8 cellular contexts compared by ENCODE assay signal in the genomic region with DNA sequence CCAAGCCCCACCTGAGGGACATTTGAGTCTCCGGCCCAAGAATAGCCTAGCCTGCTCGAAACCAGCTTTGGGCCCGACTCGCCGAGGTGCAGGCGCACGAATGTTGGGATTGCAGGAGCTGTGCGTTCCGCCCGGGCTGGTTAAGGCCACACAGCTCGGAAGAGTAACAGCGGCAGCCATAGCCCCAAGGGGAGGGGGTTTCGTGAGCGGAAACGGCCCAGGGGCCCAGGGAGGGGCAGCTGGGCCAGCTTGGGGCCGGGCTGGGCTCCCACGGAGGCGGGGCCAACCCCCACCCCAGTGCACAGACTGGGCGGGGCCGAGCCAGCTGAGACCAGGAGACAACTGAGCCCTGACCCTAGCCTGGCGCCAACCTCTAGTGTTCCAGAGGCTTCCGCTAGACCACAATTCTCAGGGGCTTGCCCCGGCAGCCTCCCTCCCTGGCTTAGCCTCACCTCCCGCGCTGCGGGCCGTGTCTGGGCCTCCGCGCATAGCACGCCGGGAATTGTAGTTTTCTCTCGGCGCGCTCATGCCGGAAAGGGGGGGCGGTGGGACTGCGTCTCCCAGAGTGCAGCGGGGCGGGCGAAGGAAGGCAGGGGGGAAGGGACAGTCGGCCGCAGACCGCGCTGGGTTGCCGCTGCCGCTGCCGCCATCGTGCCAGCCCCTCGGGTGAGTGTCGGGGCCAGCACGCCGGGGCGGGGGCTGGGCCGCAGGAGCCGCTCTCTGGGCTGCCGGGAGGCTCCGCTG. TPM values are rescaled to one million over a fixed set of nuclear protein-coding genes. Genes with fewer than 3 reads are reported as not detected.
DNase-seq lines count a peak whose midpoint lies in the region; ATAC-seq, FAIRE-seq and TF ChIP-seq lines count a peak whose summit lies in the region.

A gene (plus strand): TSS at position 614 of the 744 bp plus-strand sequence. CDS start 18,198 bp downstream, outside the sequence.

- H3K9ac ChIP-seq in kidney (ENCODE audit: low read length in 2 of 2) = peak within 1 kb of the TSS; percentile 88

- H3K4me1 ChIP-seq in kidney (ENCODE audit: control insufficient read depth in 1 of 2, insufficient read depth in 1 of 2, low read depth in 1 of 2, low read length in 2 of 2) = peaks cover 34 to 40% of the 10 kb centered on the region in 2 donors

- no peaks in the 10 kb centered on the region for H3K36me3 ChIP-seq in kidney (ENCODE audit: control insufficient read depth in 1 of 2, insufficient read depth in 2 of 2, low read length in 2 of 2)

- peak within 1 kb of the TSS; percentile 91 to 98 for H3K27ac ChIP-seq in kidney (ENCODE audit: low read depth in 2 of 2, low read length in 2 of 2)

- ATAC-seq in GM19043 (IDR thresholded peaks at IDR 0.05; ENCODE audit: low read depth, unreplicated experiment) = peak; percentile 54
- peak; percentile 50 for ATAC-seq in HG03378 (IDR thresholded peaks at IDR 0.05; ENCODE audit: unreplicated experiment)

- intact Hi-C loops in kidney (cut with DNase I) = no loop called here

- DNase-seq in AG10803 (ENCODE audit: low read depth) (peak; percentile 90), NCI-H510A (lab: John Stamatoyannopoulos, UW) (peak; percentile 87), cerebellum (ENCODE audit: low spot score) (peak; percentile 94), kidney (peak; percentile 98)
- DNase-seq in activated CD4-positive, alpha-beta T cell treated with anti-CD3 and anti-CD28 coated beads for 1 hour = peak; percentile 92
- peak; percentile 92 to 96 for DNase-seq in stimulated activated CD4-positive, alpha-beta T cell treated with anti-CD3 and anti-CD28 coated beads, Interleukin-15, amount 100 ng/mL, for 48 hours (ENCODE audit: low read depth in 2 of 2)

- no peaks in the 10 kb centered on the region for H3K9me3 ChIP-seq in kidney (ENCODE audit: control insufficient read depth in 1 of 2, low read length in 2 of 2)

- peak within 1 kb of the TSS; percentile 88 for H3K4me3 ChIP-seq in AG10803 (ENCODE audit: low read length)
- peak within 1 kb of the TSS; percentile 71 to 83 for H3K4me3 ChIP-seq in kidney (ENCODE audit: low read length in 2 of 2)

- TF ChIP-seq CTCF in AG10803 (conservative IDR thresholded peaks at IDR 0.05; ENCODE audit: low read length) = no peak
- TF ChIP-seq CTCF in kidney (IDR thresholded peaks at IDR 0.05; ENCODE audit: borderline replicate concordance, extremely low read depth, insufficient read depth) = peak; percentile 10

- no peak for FAIRE-seq in kidney (lab: Jason Lieb, UNC)

RNA-seq across cellular contexts. Expression of the gene that starts here (rescaled TPM):
- total RNA-seq in cerebellum = 83.3 TPM
- 76.4 TPM for total RNA-seq in kidney
- 107 TPM for polyA plus RNA-seq in kidney (ENCODE audit: insufficient read depth, low read depth, low replicate concordance)

Comparison
In these comparisons a context has a peak if more than half of its experiments do, and no peak if none do; other contexts are left out.
1. Peak in every context shown above with its lines: DNase-seq, ATAC-seq, H3K4me3 ChIP-seq and H3K27ac ChIP-seq.